In the genomic region with DNA sequence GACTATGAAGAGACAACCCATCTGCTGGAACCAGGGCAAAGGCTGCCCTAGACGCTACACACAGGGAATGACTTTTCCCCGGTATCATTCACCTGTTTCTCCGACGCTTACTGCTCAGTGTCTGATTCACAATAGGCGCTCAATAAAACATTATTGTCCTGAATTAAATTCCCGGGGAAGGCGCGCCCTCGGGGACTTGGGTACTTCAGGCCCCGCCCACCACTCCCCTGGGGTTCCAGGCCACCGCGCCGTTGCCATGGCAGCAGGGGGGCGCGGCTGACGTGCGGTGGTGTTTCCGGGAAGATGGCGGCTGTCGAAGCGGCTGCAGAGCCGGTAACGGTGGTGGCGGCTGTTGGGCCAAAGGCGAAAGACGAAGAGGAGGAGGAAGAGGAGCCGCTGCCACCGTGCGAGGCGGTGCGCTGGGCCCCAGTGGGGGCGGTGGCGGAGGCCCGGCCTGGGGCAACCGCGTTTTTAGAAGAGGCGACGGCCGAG, we compare ENCODE assay signal across 1 cellular context.
TF ChIP-seq lines count a peak whose summit lies in the region.

A gene (plus strand): TSS at position 292 of the 492 bp plus-strand sequence. CDS start 12 bp downstream, at position 304.

TF ChIP-seq in HEK293, 187 proteins besides CTCF, POLR2A, EP300 and RAD21 (continued from another document and continues in another):
- TF ChIP-seq, protein P1, sequence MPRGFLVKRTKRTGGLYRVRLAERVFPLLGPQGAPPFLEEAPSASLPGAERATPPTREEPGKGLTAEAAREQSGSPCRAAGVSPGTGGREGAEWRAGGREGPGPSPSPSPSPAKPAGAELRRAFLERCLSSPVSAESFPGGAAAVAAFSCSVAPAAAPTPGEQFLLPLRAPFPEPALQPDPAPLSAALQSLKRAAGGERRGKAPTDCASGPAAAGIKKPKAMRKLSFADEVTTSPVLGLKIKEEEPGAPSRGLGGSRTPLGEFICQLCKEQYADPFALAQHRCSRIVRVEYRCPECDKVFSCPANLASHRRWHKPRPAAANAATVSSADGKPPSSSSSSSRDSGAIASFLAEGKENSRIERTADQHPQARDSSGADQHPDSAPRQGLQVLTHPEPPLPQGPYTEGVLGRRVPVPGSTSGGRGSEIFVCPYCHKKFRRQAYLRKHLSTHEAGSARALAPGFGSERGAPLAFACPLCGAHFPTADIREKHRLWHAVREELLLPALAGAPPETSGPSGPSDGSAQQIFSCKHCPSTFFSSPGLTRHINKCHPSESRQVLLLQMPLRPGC (tag by site-specific recombination; IDR thresholded peaks at IDR 0.05), result peak; percentile 19; the same call in 1 of the 2 replicates
- TF ChIP-seq KLF9 (tag by site-specific recombination; IDR thresholded peaks at IDR 0.05; ENCODE audit: low read depth), result peak; percentile 97
- no peak for TF ChIP-seq SCRT1 (tag by site-specific recombination; IDR thresholded peaks at IDR 0.05; ENCODE audit: borderline replicate concordance)
- TF ChIP-seq ZEB2 (tag by site-specific recombination; IDR thresholded peaks at IDR 0.05), result peak; percentile 22; the same call in 1 of the 2 replicates
- TF ChIP-seq ZNF670 (tag by site-specific recombination; IDR thresholded peaks at IDR 0.05; ENCODE audit: low read depth), result no peak
- no peak for TF ChIP-seq ZNF169 (tag by site-specific recombination; IDR thresholded peaks at IDR 0.05)
- no peak for TF ChIP-seq ZNF37A (tag by site-specific recombination; IDR thresholded peaks at IDR 0.05)
- TF ChIP-seq ZSCAN23 (tag by site-specific recombination; IDR thresholded peaks at IDR 0.05), result no peak
- no peak for TF ChIP-seq ZNF596 (tag by site-specific recombination; IDR thresholded peaks at IDR 0.05)
- peak; percentile 82 for TF ChIP-seq GLIS1 (tag by site-specific recombination; IDR thresholded peaks at IDR 0.05)
- TF ChIP-seq ZNF311 (tag by site-specific recombination; IDR thresholded peaks at IDR 0.05; ENCODE audit: borderline replicate concordance), result no peak
- TF ChIP-seq HOXA7 (CRISPR knock-in tag; IDR thresholded peaks at IDR 0.05; ENCODE audit: borderline replicate concordance), result no peak
- TF ChIP-seq, protein P2, sequence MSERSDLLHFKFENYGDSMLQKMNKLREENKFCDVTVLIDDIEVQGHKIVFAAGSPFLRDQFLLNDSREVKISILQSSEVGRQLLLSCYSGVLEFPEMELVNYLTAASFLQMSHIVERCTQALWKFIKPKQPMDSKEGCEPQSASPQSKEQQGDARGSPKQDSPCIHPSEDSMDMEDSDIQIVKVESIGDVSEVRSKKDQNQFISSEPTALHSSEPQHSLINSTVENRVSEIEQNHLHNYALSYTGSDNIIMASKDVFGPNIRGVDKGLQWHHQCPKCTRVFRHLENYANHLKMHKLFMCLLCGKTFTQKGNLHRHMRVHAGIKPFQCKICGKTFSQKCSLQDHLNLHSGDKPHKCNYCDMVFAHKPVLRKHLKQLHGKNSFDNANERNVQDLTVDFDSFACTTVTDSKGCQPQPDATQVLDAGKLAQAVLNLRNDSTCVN (tag by site-specific recombination; optimal IDR thresholded peaks at IDR 0.05), result peak; percentile 82
- no peak for TF ChIP-seq ZNF350 (tag by site-specific recombination; IDR thresholded peaks at IDR 0.05)
- no peak for TF ChIP-seq ZNF514 (tag by site-specific recombination; IDR thresholded peaks at IDR 0.05)
- TF ChIP-seq, protein P3, sequence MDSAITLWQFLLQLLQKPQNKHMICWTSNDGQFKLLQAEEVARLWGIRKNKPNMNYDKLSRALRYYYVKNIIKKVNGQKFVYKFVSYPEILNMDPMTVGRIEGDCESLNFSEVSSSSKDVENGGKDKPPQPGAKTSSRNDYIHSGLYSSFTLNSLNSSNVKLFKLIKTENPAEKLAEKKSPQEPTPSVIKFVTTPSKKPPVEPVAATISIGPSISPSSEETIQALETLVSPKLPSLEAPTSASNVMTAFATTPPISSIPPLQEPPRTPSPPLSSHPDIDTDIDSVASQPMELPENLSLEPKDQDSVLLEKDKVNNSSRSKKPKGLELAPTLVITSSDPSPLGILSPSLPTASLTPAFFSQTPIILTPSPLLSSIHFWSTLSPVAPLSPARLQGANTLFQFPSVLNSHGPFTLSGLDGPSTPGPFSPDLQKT (IDR thresholded peaks at IDR 0.05; ENCODE audit: borderline replicate concordance, low read depth, low read length), result peak; percentile 35; the same call in 1 of the 2 replicates
- 0 out of 2 replicates have a peak, but pooled peaks have one; percentile 30 for TF ChIP-seq ZNF501 (tag by site-specific recombination; IDR thresholded peaks at IDR 0.05)
- TF ChIP-seq MZF1 (tag by site-specific recombination; IDR thresholded peaks at IDR 0.05; ENCODE audit: borderline replicate concordance), result no peak
- TF ChIP-seq, protein P4, sequence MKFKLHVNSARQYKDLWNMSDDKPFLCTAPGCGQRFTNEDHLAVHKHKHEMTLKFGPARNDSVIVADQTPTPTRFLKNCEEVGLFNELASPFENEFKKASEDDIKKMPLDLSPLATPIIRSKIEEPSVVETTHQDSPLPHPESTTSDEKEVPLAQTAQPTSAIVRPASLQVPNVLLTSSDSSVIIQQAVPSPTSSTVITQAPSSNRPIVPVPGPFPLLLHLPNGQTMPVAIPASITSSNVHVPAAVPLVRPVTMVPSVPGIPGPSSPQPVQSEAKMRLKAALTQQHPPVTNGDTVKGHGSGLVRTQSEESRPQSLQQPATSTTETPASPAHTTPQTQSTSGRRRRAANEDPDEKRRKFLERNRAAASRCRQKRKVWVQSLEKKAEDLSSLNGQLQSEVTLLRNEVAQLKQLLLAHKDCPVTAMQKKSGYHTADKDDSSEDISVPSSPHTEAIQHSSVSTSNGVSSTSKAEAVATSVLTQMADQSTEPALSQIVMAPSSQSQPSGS (tag by site-specific recombination; IDR thresholded peaks at IDR 0.05; ENCODE audit: low read depth), result no peak
- no peak for TF ChIP-seq ZNF341 (tag by site-specific recombination; IDR thresholded peaks at IDR 0.05; ENCODE audit: low read depth)
- TF ChIP-seq HOXD13 (CRISPR knock-in tag; IDR thresholded peaks at IDR 0.05; ENCODE audit: borderline replicate concordance), result no peak
- no peak for TF ChIP-seq ZNF423 (tag by site-specific recombination; IDR thresholded peaks at IDR 0.05)
- TF ChIP-seq TCF7L2 (IDR thresholded peaks at IDR 0.05; ENCODE audit: borderline replicate concordance, low read depth, low read length), result no peak
- TF ChIP-seq, protein P5, sequence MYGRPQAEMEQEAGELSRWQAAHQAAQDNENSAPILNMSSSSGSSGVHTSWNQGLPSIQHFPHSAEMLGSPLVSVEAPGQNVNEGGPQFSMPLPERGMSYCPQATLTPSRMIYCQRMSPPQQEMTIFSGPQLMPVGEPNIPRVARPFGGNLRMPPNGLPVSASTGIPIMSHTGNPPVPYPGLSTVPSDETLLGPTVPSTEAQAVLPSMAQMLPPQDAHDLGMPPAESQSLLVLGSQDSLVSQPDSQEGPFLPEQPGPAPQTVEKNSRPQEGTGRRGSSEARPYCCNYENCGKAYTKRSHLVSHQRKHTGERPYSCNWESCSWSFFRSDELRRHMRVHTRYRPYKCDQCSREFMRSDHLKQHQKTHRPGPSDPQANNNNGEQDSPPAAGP (tag by site-specific recombination; IDR thresholded peaks at IDR 0.05), result no peak
- no peak for TF ChIP-seq ZNF654 (tag by site-specific recombination; IDR thresholded peaks at IDR 0.05; ENCODE audit: low read depth)
- TF ChIP-seq ZNF629 (tag by site-specific recombination; IDR thresholded peaks at IDR 0.05), result peak; percentile 56
- peak; percentile 91 for TF ChIP-seq YY2 (tag by site-specific recombination; IDR thresholded peaks at IDR 0.05)
- no peak for TF ChIP-seq ZNF549 (tag by site-specific recombination; IDR thresholded peaks at IDR 0.05)
- TF ChIP-seq, protein P6, sequence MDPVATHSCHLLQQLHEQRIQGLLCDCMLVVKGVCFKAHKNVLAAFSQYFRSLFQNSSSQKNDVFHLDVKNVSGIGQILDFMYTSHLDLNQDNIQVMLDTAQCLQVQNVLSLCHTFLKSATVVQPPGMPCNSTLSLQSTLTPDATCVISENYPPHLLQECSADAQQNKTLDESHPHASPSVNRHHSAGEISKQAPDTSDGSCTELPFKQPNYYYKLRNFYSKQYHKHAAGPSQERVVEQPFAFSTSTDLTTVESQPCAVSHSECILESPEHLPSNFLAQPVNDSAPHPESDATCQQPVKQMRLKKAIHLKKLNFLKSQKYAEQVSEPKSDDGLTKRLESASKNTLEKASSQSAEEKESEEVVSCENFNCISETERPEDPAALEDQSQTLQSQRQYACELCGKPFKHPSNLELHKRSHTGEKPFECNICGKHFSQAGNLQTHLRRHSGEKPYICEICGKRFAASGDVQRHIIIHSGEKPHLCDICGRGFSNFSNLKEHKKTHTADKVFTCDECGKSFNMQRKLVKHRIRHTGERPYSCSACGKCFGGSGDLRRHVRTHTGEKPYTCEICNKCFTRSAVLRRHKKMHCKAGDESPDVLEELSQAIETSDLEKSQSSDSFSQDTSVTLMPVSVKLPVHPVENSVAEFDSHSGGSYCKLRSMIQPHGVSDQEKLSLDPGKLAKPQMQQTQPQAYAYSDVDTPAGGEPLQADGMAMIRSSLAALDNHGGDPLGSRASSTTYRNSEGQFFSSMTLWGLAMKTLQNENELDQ (tag by site-specific recombination; IDR thresholded peaks at IDR 0.05; ENCODE audit: low read depth), result no peak
- TF ChIP-seq, protein P7, sequence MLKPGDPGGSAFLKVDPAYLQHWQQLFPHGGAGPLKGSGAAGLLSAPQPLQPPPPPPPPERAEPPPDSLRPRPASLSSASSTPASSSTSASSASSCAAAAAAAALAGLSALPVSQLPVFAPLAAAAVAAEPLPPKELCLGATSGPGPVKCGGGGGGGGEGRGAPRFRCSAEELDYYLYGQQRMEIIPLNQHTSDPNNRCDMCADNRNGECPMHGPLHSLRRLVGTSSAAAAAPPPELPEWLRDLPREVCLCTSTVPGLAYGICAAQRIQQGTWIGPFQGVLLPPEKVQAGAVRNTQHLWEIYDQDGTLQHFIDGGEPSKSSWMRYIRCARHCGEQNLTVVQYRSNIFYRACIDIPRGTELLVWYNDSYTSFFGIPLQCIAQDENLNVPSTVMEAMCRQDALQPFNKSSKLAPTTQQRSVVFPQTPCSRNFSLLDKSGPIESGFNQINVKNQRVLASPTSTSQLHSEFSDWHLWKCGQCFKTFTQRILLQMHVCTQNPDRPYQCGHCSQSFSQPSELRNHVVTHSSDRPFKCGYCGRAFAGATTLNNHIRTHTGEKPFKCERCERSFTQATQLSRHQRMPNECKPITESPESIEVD (tag by site-specific recombination; IDR thresholded peaks at IDR 0.05), result no peak
- no peak for TF ChIP-seq ZNF184 (tag by site-specific recombination; IDR thresholded peaks at IDR 0.05)
- TF ChIP-seq, protein P8, sequence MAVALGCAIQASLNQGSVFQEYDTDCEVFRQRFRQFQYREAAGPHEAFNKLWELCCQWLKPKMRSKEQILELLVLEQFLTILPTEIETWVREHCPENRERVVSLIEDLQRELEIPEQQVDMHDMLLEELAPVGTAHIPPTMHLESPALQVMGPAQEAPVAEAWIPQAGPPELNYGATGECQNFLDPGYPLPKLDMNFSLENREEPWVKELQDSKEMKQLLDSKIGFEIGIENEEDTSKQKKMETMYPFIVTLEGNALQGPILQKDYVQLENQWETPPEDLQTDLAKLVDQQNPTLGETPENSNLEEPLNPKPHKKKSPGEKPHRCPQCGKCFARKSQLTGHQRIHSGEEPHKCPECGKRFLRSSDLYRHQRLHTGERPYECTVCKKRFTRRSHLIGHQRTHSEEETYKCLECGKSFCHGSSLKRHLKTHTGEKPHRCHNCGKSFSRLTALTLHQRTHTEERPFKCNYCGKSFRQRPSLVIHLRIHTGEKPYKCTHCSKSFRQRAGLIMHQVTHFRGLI (tag by site-specific recombination; IDR thresholded peaks at IDR 0.05), result no peak
- TF ChIP-seq ZNF426 (tag by site-specific recombination; IDR thresholded peaks at IDR 0.05), result no peak
- no peak for TF ChIP-seq ZNF571 (tag by site-specific recombination; IDR thresholded peaks at IDR 0.05)
- no peak for TF ChIP-seq HOXC10 (CRISPR knock-in tag; IDR thresholded peaks at IDR 0.05)
- TF ChIP-seq ZBTB1 (tag by site-specific recombination; IDR thresholded peaks at IDR 0.05), result no peak
- no peak for TF ChIP-seq ZNF48 (tag by site-specific recombination; IDR thresholded peaks at IDR 0.05)
- TF ChIP-seq ZFP37 (tag by site-specific recombination; IDR thresholded peaks at IDR 0.05), result no peak
- no peak for TF ChIP-seq ZNF394 (tag by site-specific recombination; IDR thresholded peaks at IDR 0.05; ENCODE audit: borderline replicate concordance)
- no peak for TF ChIP-seq GLI4 (tag by site-specific recombination; IDR thresholded peaks at IDR 0.05)
- TF ChIP-seq SP2 (tag by site-specific recombination; IDR thresholded peaks at IDR 0.05), result no peak; the same call in 1 of the 2 replicates
- TF ChIP-seq ZNF544 (tag by site-specific recombination; IDR thresholded peaks at IDR 0.05), result no peak
- TF ChIP-seq ZFP3 (tag by site-specific recombination; IDR thresholded peaks at IDR 0.05; ENCODE audit: low read depth), result no peak
- no peak for TF ChIP-seq ZNF157 (tag by site-specific recombination; IDR thresholded peaks at IDR 0.05)
- TF ChIP-seq ZNF2 (tag by site-specific recombination; IDR thresholded peaks at IDR 0.05), result no peak
- TF ChIP-seq, protein P9, sequence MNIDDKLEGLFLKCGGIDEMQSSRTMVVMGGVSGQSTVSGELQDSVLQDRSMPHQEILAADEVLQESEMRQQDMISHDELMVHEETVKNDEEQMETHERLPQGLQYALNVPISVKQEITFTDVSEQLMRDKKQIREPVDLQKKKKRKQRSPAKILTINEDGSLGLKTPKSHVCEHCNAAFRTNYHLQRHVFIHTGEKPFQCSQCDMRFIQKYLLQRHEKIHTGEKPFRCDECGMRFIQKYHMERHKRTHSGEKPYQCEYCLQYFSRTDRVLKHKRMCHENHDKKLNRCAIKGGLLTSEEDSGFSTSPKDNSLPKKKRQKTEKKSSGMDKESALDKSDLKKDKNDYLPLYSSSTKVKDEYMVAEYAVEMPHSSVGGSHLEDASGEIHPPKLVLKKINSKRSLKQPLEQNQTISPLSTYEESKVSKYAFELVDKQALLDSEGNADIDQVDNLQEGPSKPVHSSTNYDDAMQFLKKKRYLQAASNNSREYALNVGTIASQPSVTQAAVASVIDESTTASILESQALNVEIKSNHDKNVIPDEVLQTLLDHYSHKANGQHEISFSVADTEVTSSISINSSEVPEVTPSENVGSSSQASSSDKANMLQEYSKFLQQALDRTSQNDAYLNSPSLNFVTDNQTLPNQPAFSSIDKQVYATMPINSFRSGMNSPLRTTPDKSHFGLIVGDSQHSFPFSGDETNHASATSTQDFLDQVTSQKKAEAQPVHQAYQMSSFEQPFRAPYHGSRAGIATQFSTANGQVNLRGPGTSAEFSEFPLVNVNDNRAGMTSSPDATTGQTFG (tag by site-specific recombination; IDR thresholded peaks at IDR 0.05; ENCODE audit: borderline replicate concordance), result no peak
- no peak for TF ChIP-seq ZNF776 (tag by site-specific recombination; IDR thresholded peaks at IDR 0.05; ENCODE audit: borderline replicate concordance)
- TF ChIP-seq, protein P10, sequence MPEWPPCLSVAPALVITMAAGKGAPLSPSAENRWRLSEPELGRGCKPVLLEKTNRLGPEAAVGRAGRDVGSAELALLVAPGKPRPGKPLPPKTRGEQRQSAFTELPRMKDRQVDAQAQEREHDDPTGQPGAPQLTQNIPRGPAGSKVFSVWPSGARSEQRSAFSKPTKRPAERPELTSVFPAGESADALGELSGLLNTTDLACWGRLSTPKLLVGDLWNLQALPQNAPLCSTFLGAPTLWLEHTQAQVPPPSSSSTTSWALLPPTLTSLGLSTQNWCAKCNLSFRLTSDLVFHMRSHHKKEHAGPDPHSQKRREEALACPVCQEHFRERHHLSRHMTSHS (tag by site-specific recombination; IDR thresholded peaks at IDR 0.05), result no peak
- TF ChIP-seq GLI2 (tag by site-specific recombination; IDR thresholded peaks at IDR 0.05; ENCODE audit: borderline replicate concordance, low read depth), result no peak
